Comparison of ENCODE assay signal across 1 cellular context in the genomic region with DNA sequence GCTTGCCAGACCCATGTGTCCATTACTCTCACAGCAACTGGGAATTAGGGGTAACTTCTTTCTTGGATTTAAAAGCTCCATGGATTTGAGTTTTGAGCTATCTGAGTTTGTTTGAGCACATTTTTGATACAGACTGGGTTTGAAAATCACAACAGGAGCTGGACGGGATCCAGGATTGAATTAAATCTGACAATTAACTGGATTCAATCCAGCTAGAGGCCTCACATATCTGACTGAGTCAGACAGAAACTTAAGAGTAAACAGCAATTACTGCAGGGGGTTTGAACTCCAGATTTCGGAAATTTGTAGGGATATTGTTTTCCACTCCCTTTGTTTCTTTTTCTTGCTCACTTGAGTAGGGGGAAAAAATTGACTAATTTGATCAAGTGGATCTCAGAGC.
TF ChIP-seq lines count a peak whose summit lies in the region.

No MANE protein-coding gene starts in this region.

TF ChIP-seq in SK-N-SH treated with all-trans-retinoic acid at 6 μM for 48 hours, 23 proteins besides CTCF, POLR2A, EP300 and RAD21 (continued from another document):
- TF ChIP-seq, protein P1, sequence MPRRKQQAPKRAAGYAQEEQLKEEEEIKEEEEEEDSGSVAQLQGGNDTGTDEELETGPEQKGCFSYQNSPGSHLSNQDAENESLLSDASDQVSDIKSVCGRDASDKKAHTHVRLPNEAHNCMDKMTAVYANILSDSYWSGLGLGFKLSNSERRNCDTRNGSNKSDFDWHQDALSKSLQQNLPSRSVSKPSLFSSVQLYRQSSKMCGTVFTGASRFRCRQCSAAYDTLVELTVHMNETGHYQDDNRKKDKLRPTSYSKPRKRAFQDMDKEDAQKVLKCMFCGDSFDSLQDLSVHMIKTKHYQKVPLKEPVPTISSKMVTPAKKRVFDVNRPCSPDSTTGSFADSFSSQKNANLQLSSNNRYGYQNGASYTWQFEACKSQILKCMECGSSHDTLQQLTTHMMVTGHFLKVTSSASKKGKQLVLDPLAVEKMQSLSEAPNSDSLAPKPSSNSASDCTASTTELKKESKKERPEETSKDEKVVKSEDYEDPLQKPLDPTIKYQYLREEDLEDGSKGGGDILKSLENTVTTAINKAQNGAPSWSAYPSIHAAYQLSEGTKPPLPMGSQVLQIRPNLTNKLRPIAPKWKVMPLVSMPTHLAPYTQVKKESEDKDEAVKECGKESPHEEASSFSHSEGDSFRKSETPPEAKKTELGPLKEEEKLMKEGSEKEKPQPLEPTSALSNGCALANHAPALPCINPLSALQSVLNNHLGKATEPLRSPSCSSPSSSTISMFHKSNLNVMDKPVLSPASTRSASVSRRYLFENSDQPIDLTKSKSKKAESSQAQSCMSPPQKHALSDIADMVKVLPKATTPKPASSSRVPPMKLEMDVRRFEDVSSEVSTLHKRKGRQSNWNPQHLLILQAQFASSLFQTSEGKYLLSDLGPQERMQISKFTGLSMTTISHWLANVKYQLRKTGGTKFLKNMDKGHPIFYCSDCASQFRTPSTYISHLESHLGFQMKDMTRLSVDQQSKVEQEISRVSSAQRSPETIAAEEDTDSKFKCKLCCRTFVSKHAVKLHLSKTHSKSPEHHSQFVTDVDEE (CRISPR knock-in tag; IDR thresholded peaks at IDR 0.05): no peak
- TF ChIP-seq ZNF70 (CRISPR knock-in tag; IDR thresholded peaks at IDR 0.05): no peak
- TF ChIP-seq TOX (CRISPR knock-in tag; IDR thresholded peaks at IDR 0.05; ENCODE audit: borderline replicate concordance): no peak
- TF ChIP-seq ZFP3 (CRISPR knock-in tag; IDR thresholded peaks at IDR 0.05): no peak
